38 cellular contexts compared by ENCODE assay signal in the genomic region with DNA sequence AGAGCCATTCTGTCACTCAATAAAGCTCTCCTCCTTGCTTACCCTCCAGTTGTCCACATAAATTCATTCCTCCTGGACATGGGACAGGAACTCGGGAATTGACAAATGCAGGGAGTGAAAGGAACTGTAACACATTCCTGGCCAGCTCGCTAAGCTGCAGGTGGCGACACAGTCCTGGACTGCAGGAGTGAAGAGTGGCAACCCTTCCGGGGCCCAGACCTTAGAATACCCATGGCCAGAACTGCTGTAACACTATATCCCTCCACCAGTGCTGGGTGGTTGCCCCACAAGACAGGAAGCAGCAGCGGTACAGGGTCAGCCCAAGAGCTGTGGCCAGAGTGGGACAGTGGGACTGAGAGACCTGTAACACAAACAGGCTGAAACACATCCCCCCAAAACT. TPM values are rescaled to one million over a fixed set of nuclear protein-coding genes. Genes with fewer than 3 reads are reported as not detected.
"Had no signal": no experiment of that assay in that cellular context is flagged by ENCODE, and none has a peak within 500 bp of the region (broad histone marks: within the 10 kb centered on the region; RNA-seq: fewer than 3 reads in every experiment).

No MANE protein-coding gene starts in this region.

- FAIRE-seq: endometrium, endothelial cell of umbilical vein had no signal

- H3K27me3 ChIP-seq: adrenal gland, body of pancreas, colonic mucosa, esophagus squamous epithelium had no signal

- H3K9me3 ChIP-seq: adrenal gland, body of pancreas, colonic mucosa, esophagus squamous epithelium had no signal

- DNase-seq: activated CD4-positive, alpha-beta memory T cell treated with anti-CD3 and anti-CD28 coated beads for 36 hours; activated CD4-positive, alpha-beta T cell treated with anti-CD3 and anti-CD28 coated beads for 36 hours; activated CD4-positive, alpha-beta T cell treated with anti-CD3 and anti-CD28 coated beads, Interleukin-2, amount 10 ng/mL, durations not matched to agents 24 days and 14 days; activated CD4-positive, CD25-positive, alpha-beta regulatory T cell; activated CD4-positive, CD25-positive, alpha-beta regulatory T cell treated with anti-CD3 and anti-CD28 coated beads, Interleukin-2, amount 50 U/mL, for 72 hours; activated CD8-positive, alpha-beta memory T cell treated with anti-CD3 and anti-CD28 coated beads, Interleukin-2, amount 10 ng/mL, durations not matched to agents 7 days and 5 days; activated CD8-positive, alpha-beta memory T cell treated with anti-CD3 and anti-CD28 coated beads, Interleukin-2, amount 50 U/mL, for 4 hours; activated CD8-positive, alpha-beta T cell treated with anti-CD3 and anti-CD28 coated beads, Interleukin-2, amount 10 ng/mL, durations not matched to agents 7 days and 5 days; activated effector memory CD4-positive, alpha-beta T cell treated with anti-CD3 and anti-CD28 coated beads, Interleukin-2, amount 50 U/mL, for 16 hours; activated naive CD4-positive, alpha-beta T cell treated with anti-CD3 and anti-CD28 coated beads for 36 hours; activated naive CD8-positive, alpha-beta T cell treated with anti-CD3 and anti-CD28 coated beads for 36 hours; activated naive CD8-positive, alpha-beta T cell treated with anti-CD3 and anti-CD28 coated beads, Interleukin-2, amount 50 U/mL, for 24 hours; activated T-cell treated with anti-CD3 and anti-CD28 coated beads, Interleukin-2, amount 50 U/mL, for 1 hour; activated T-cell treated with anti-CD3 and anti-CD28 coated beads, Interleukin-2, amount 50 U/mL, for 48 hours; adrenal gland; amygdala; aorta; body of pancreas; central memory CD4-positive, alpha-beta T cell; cerebellar nuclear complex; colonic mucosa; effector CD8-positive, alpha-beta T cell; esophagus squamous epithelium; foreskin melanocyte; glutamatergic neuron; T-helper 1 cell; T-helper 17 cell; T1000 had no signal

- H3K27ac ChIP-seq: adrenal gland, body of pancreas, colonic mucosa, epithelial cell of prostate, esophagus squamous epithelium had no signal

- H3K4me3 ChIP-seq: adrenal gland, body of pancreas, colonic mucosa, esophagus squamous epithelium had no signal

- ATAC-seq: activated CD4-positive, alpha-beta T cell treated with anti-CD3 and anti-CD28 coated beads for 36 hours; activated CD8-positive, alpha-beta memory T cell treated with anti-CD3 and anti-CD28 coated beads, Interleukin-2, amount 10 ng/mL, durations not matched to agents 7 days and 5 days; activated CD8-positive, alpha-beta T cell treated with anti-CD3 and anti-CD28 coated beads, Interleukin-2, amount 10 ng/mL, durations not matched to agents 7 days and 5 days; activated naive CD8-positive, alpha-beta T cell treated with anti-CD3 and anti-CD28 coated beads, Interleukin-2, amount 50 U/mL, for 24 hours; body of pancreas; T-helper 17 cell had no signal

- H3K4me1 ChIP-seq: adrenal gland, body of pancreas, colonic mucosa, esophagus squamous epithelium had no signal

- H3K36me3 ChIP-seq: adrenal gland, colonic mucosa, esophagus squamous epithelium had no signal

RNA-seq across cellular contexts. Expression of a gene that starts 30.3 kb away (rescaled TPM):
- total RNA-seq: activated CD4-positive, alpha-beta memory T cell treated with anti-CD3 and anti-CD28 coated beads for 36 hours; activated CD4-positive, alpha-beta T cell treated with anti-CD3 and anti-CD28 coated beads for 36 hours; activated CD4-positive, alpha-beta T cell treated with anti-CD3 and anti-CD28 coated beads, Interleukin-2, amount 10 ng/mL, durations not matched to agents 24 days and 14 days; activated CD8-positive, alpha-beta memory T cell treated with anti-CD3 and anti-CD28 coated beads for 36 hours; activated CD8-positive, alpha-beta memory T cell treated with anti-CD3 and anti-CD28 coated beads, Interleukin-2, amount 10 ng/mL, durations not matched to agents 7 days and 5 days; activated CD8-positive, alpha-beta T cell treated with anti-CD3 and anti-CD28 coated beads, Interleukin-2, amount 10 ng/mL, durations not matched to agents 7 days and 5 days; activated naive CD4-positive, alpha-beta T cell treated with anti-CD3 and anti-CD28 coated beads for 36 hours; activated naive CD8-positive, alpha-beta T cell treated with anti-CD3 and anti-CD28 coated beads for 36 hours; activated T-helper 1 cell treated with anti-CD3 and anti-CD28 coated beads, Interleukin-12 subunit alpha, Interleukin-12 subunit beta, Interleukin-2, Interleukin-4 antibody, amounts not matched to agents 30 ng/mL and 10 ng/mL and 1 ng/mL, durations not matched to agents 14 hours and 24 hours and 36 hours; activated T-helper 2 cell treated with anti-CD3 and anti-CD28 coated beads, Interferon-gamma antibody, Interleukin-2, Interleukin-4, amounts not matched to agents 10 μg/mL and 5 μg/mL and 100 μg/mL, durations not matched to agents 14 hours and 24 hours and 36 hours; adrenal gland; aorta; body of pancreas; colonic mucosa; dermis microvascular lymphatic vessel endothelial cell; endothelial cell of umbilical vein; esophagus squamous epithelium; fibroblast of lung; fibroblast of villous mesenchyme; T-helper 17 cell had no signal
- polyA plus RNA-seq: adrenal gland, aorta, endothelial cell of umbilical vein, esophagus, fibroblast of lung had no signal
